9 cellular contexts compared by ENCODE assay signal in genomic region chr19:36972594-36972993, GRCh38. TPM values are rescaled to one million over a fixed set of nuclear protein-coding genes. Genes with fewer than 3 reads are reported as not detected.
DNase-seq lines count a peak whose midpoint lies in the region; ATAC-seq and TF ChIP-seq lines count a peak whose summit lies in the region.
"Had no signal": no experiment of that assay in that cellular context is flagged by ENCODE, and none has a peak within 500 bp of the region (broad histone marks: within the 10 kb centered on the region; RNA-seq: fewer than 3 reads in every experiment).

No MANE protein-coding gene starts in this region.

- H3K27me3 Mint-ChIP-seq in CD14-positive monocyte (ENCODE audit: low read depth in 3 of 3), result peaks cover 0 to 3% (median 1%) of the 10 kb centered on the region in 3 donors

- DNase-seq in CD14-positive monocyte (ENCODE audit: low spot score), result no peak
- no peak for DNase-seq in RWPE2 (ENCODE audit: low spot score)
- DNase-seq in epithelial cell of proximal tubule (ENCODE audit: low read depth), result no peak
- DNase-seq in OCI-M2 (lab: John Stamatoyannopoulos, UW; ENCODE audit: unreplicated experiment), result no peak
- DNase-seq in epidermal melanocyte (ENCODE audit: insufficient read length, low spot score), result no peak
- DNase-seq in NCI-H69 (lab: John Stamatoyannopoulos, UW), result no peak
- DNase-seq: Karpas-422 had no signal

- H3K4me1 ChIP-seq in RWPE2 (ENCODE audit: insufficient read depth, poor library complexity, severe bottlenecking) (no peaks in the 10 kb centered on the region), neutrophil (ENCODE audit: control insufficient read depth in 1 of 2, insufficient read depth in 1 of 2, low read depth in 1 of 2, low read length in 1 of 2) (peaks cover 14 to 16% of the 10 kb centered on the region in 2 experiments)

- TF ChIP-seq CTCF in CD14-positive monocyte (IDR thresholded peaks at IDR 0.05), result no peak
- TF ChIP-seq CTCF in RWPE2 (IDR thresholded peaks at IDR 0.05; ENCODE audit: poor library complexity, severe bottlenecking), result no peak
- no peak for TF ChIP-seq CTCF in epithelial cell of proximal tubule (conservative IDR thresholded peaks at IDR 0.05; ENCODE audit: low read depth, low read length)
- TF ChIP-seq CTCF in neutrophil (IDR thresholded peaks at IDR 0.05), result no peak

- intact Hi-C loops in CD14-positive monocyte (cut with micrococcal nuclease), result no loop called here

- H3K27me3 ChIP-seq in RWPE2 (ENCODE audit: insufficient read depth, poor library complexity, severe bottlenecking), result no peaks in the 10 kb centered on the region
- H3K27me3 ChIP-seq in neutrophil, result no peaks in the 10 kb centered on the region

- H3K9me3 ChIP-seq in RWPE2 (ENCODE audit: severe bottlenecking), result peaks cover 2% of the 10 kb centered on the region
- H3K9me3 ChIP-seq in neutrophil, result no peaks in the 10 kb centered on the region

- H3K36me3 Mint-ChIP-seq in CD14-positive monocyte, result no peaks in the 10 kb centered on the region

- H3K27ac Mint-ChIP-seq in CD14-positive monocyte, result peak overlapping the region in 1 of 7 donors; percentile 90

- H3K36me3 ChIP-seq in RWPE2 (ENCODE audit: low read depth) (no peaks in the 10 kb centered on the region), neutrophil (no peaks in the 10 kb centered on the region)

- H3K4me1 Mint-ChIP-seq in CD14-positive monocyte, result peaks cover 11% of the 10 kb centered on the region

- ATAC-seq in RWPE2 (ENCODE audit: low read depth) (no peak), HG03175 (IDR thresholded peaks at IDR 0.05; ENCODE audit: unreplicated experiment) (no peak)

- H3K4me3 ChIP-seq in RWPE2 (ENCODE audit: severe bottlenecking) (peak overlapping the region; percentile 53), epithelial cell of proximal tubule (ENCODE audit: low read depth, low read length) (peak overlapping the region; percentile 62), neutrophil (ENCODE audit: low read depth in 1 of 2, low read length in 1 of 2) (peak overlapping the region; percentile 54 to 62)

- H3K27ac ChIP-seq in RWPE2 (ENCODE audit: poor library complexity, severe bottlenecking) (no peak overlapping the region), neutrophil (no peak overlapping the region)

- H3K4me3 Mint-ChIP-seq in CD14-positive monocyte, result peak overlapping the region; percentile 92 to 93

- H3K9me3 Mint-ChIP-seq in CD14-positive monocyte, result peaks cover 18 to 76% (median 57%) of the 10 kb centered on the region in 7 donors

RNA-seq across cellular contexts. Expression of gene ZNF568, which starts 56.5 kb away (rescaled TPM):
- polyA plus RNA-seq in CD14-positive monocyte, result under 1 TPM; 0.38 to 0.79 TPM
- total RNA-seq in epithelial cell of proximal tubule, result 3.3 and 4.3 TPM in 2 replicates

RNA-seq across cellular contexts. Expression of gene ZNF829, which starts 56.5 kb away (rescaled TPM):
- polyA plus RNA-seq in CD14-positive monocyte, result under 1 TPM; 0.05 to 0.14 TPM
- total RNA-seq in epithelial cell of proximal tubule, result 2.7 and 3.2 TPM in 2 replicates
